In the genomic region with DNA sequence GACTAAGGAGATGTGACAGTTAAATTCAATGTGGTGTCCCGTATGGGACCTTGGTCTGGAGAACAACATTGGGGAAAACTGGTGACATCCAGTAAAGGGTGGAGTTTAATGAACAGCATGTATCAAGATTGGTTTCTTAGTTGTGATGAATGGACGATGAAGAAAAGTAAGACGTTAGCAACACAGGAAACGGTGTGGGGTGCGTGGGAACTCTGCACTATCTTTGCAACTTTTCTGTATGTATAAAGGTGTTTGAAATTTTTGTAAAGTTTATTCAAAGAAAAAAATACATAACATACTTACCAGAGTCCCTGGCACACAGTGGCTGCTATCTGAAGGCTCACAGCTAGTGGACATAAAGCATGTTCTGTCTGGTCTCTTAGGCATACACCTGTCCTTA, we compare ENCODE assay signal across 33 cellular contexts. TPM values are rescaled to one million over a fixed set of nuclear protein-coding genes. Genes with fewer than 3 reads are reported as not detected.
"Had no signal": no experiment of that assay in that cellular context is flagged by ENCODE, and none has a peak within 500 bp of the region (broad histone marks: within the 10 kb centered on the region; RNA-seq: fewer than 3 reads in every experiment).

No MANE protein-coding gene starts in this region.

- H3K9me3 Mint-ChIP-seq: naive B cell; nephron; neural progenitor cell; stimulated activated memory B cell treated with anti-CD40 and anti-IgM and Interleukin-4, amounts not matched to agents 10 μg/mL and 1 μg/mL and 100 μg/mL, for 72 hours; stimulated activated naive CD8-positive, alpha-beta T cell treated with anti-CD3 and anti-CD28 coated beads, Interleukin-15, amount 100 ng/mL, for 72 hours; type B pancreatic cell had no signal

- H3K4me3 ChIP-seq: neural progenitor cell, ovary, psoas muscle, right lobe of liver, sigmoid colon, smooth muscle cell, spleen, suprapubic skin, testis, tibial artery, transverse colon, upper lobe of right lung, uterus had no signal

- H3K27me3 ChIP-seq: ovary, right lobe of liver, testis had no signal

- H3K27me3 Mint-ChIP-seq: stimulated activated memory B cell treated with anti-CD40 and anti-IgM and Interleukin-4, amounts not matched to agents 10 μg/mL and 1 μg/mL and 100 μg/mL, for 72 hours had no signal

- H3K27ac ChIP-seq: neural progenitor cell, ovary, parathyroid adenoma, psoas muscle, right lobe of liver, sigmoid colon, spleen, suprapubic skin, testis, tibial artery, transverse colon, upper lobe of right lung, uterus had no signal

- H3K36me3 Mint-ChIP-seq: neural progenitor cell; stimulated activated memory B cell treated with anti-CD40 and anti-IgM and Interleukin-4, amounts not matched to agents 10 μg/mL and 1 μg/mL and 100 μg/mL, for 72 hours; type B pancreatic cell had no signal

- H3K27ac Mint-ChIP-seq: nephron; neural progenitor cell; progenitor cell of endocrine pancreas; stimulated activated memory B cell treated with anti-CD40 and anti-IgM and Interleukin-4, amounts not matched to agents 10 μg/mL and 1 μg/mL and 100 μg/mL, for 72 hours; stimulated activated naive CD8-positive, alpha-beta T cell treated with anti-CD3 and anti-CD28 coated beads, Interleukin-15, amount 100 ng/mL, for 72 hours; type B pancreatic cell had no signal

- DNase-seq: naive B cell; occipital lobe; ovary; posterior cingulate gyrus; psoas muscle; right cardiac atrium; right lobe of liver; sigmoid colon; spleen; stimulated activated CD4-positive, alpha-beta T cell treated with anti-CD3 and anti-CD28 coated beads, Interleukin-12 subunit alpha, Interleukin-12 subunit beta, amount 100 ng/mL, for 4 hours; stimulated activated CD4-positive, alpha-beta T cell treated with anti-CD3 and anti-CD28 coated beads, Interleukin-1b, Interleukin-23, amount 100 ng/mL, for 48 hours; stimulated activated CD4-positive, alpha-beta T cell treated with anti-CD3 and anti-CD28 coated beads, Interleukin-4, amount 100 ng/mL, for 1 hour; stimulated activated CD4-positive, alpha-beta T cell treated with anti-CD3 and anti-CD28 coated beads, Interleukin-4, amount 100 ng/mL, for 4 hours; stimulated activated CD8-positive, alpha-beta memory T cell treated with anti-CD3 and anti-CD28 coated beads, Interleukin-4, amount 100 ng/mL, for 48 hours; stimulated activated naive CD4-positive, alpha-beta T cell; stimulated activated naive CD8-positive, alpha-beta T cell treated with anti-CD3 and anti-CD28 coated beads, Interleukin-15, amount 100 ng/mL, for 72 hours; stimulated activated naive CD8-positive, alpha-beta T cell treated with anti-CD3 and anti-CD28 coated beads, Interleukin-15, Interleukin-2, amounts not matched to agents 100 U/mL and 50 U/mL, for 24 hours; substantia nigra; testis; tibial artery; transverse colon; upper lobe of right lung; uterus had no signal

- H3K4me3 Mint-ChIP-seq: naive B cell; nephron; neural progenitor cell; stimulated activated memory B cell treated with anti-CD40 and anti-IgM and Interleukin-4, amounts not matched to agents 10 μg/mL and 1 μg/mL and 100 μg/mL, for 72 hours; stimulated activated naive CD8-positive, alpha-beta T cell treated with anti-CD3 and anti-CD28 coated beads, Interleukin-15, amount 100 ng/mL, for 72 hours; type B pancreatic cell had no signal

RNA-seq across cellular contexts. Expression of gene C3orf20, which starts 29.5 kb away (rescaled TPM):
- polyA plus RNA-seq: neural cell, smooth muscle cell, spleen, urinary bladder had no signal
